In genomic region chr1:236516929-236517704, GRCh38 we compare ENCODE assay signal across 8 cellular contexts. TPM values are rescaled to one million over a fixed set of nuclear protein-coding genes. Genes with fewer than 3 reads are reported as not detected.
DNase-seq lines count a peak whose midpoint lies in the region; ATAC-seq, FAIRE-seq and TF ChIP-seq lines count a peak whose summit lies in the region.
"Had no signal": no experiment of that assay in that cellular context is flagged by ENCODE, and none has a peak within 500 bp of the region (broad histone marks: within the 10 kb centered on the region; RNA-seq: fewer than 3 reads in every experiment).

No MANE protein-coding gene starts in this region.

- peak overlapping the region; percentile 57 to 95 (median 94) for H3K27ac Mint-ChIP-seq in nephron

- POLR2A ChIA-PET in GM12878 (lab: Charles Lee), result interaction anchor here (0.6 to 1.2 kb wide), 2 partner anchors 18 to 58 kb away, joined by 3 to 5 read pairs; no protein-coding TSS in a partner anchor

- no peak for TF ChIP-seq POLR2A in GM12878 (IDR thresholded peaks at IDR 0.05; ENCODE audit: low read depth, low read length)

- no peak overlapping the region for H3K9ac ChIP-seq in GM12878 (ENCODE audit: control insufficient read depth, insufficient read depth, low read length)

- no peaks in the 10 kb centered on the region for H3K36me3 Mint-ChIP-seq in nephron (ENCODE audit: low read depth)

- CTCF ChIA-PET in GM12878 (lab: Yijun Ruan, JAX), result interaction anchor here (0.6 to 1.8 kb wide), 4 partner anchors 9 to 23 kb away, joined by 3 to 4 read pairs (median 3); no protein-coding TSS in a partner anchor

- no peaks in the 10 kb centered on the region for H3K9me3 Mint-ChIP-seq in nephron

- BruUV-seq in GM12878 (replicated peaks; lab: Mats Ljungman, UMichigan), result no TSS peak

- in situ Hi-C loops in GM12878 (cut with MboI), result no loop called here

- H3K79me2 ChIP-seq in GM12878 (ENCODE audit: control insufficient read depth, insufficient read depth, low read length), result no peaks in the 10 kb centered on the region

- no peak for TF ChIP-seq RAD21 in GM12878 (IDR thresholded peaks at IDR 0.05; ENCODE audit: insufficient read depth, low read depth, low read length)

- H3K27ac ChIP-seq in GM12878 (ENCODE audit: control insufficient read depth, insufficient read depth), result no peak overlapping the region
- H3K27ac ChIP-seq: transverse colon had no signal

- TF ChIP-seq EP300 in GM12878 (IDR thresholded peaks at IDR 0.05; ENCODE audit: borderline replicate concordance in 1 of 2, control insufficient read depth in 1 of 2, low read depth in 2 of 2, low read length in 2 of 2), result no peak

- intact Hi-C loops in GM12878 (cut with micrococcal nuclease; ENCODE audit: unreplicated experiment), result no loop called here

- RAD21 ChIA-PET in GM12878 (lab: Charles Lee; ENCODE audit: unreplicated experiment), result interaction anchor here (0.7 kb wide), 1 partner anchor 83 kb away, joined by 3 read pairs; no protein-coding TSS in a partner anchor

- H3K9me3 ChIP-seq in GM12878 (replicated peaks; ENCODE audit: control insufficient read depth, insufficient read depth, low read length), result no peaks in the 10 kb centered on the region
- H3K9me3 ChIP-seq: transverse colon had no signal

- ATAC-seq in GM12878 (peak; percentile 20; the same call in 1 of the 3 replicates), GM19467 (IDR thresholded peaks at IDR 0.05; ENCODE audit: unreplicated experiment) (no peak)

- no peaks in the 10 kb centered on the region for H4K20me1 ChIP-seq in GM12878 (ENCODE audit: control insufficient read depth, insufficient read depth)

- no peak for TF ChIP-seq CTCF in GM12878 (IDR thresholded peaks at IDR 0.05 in 2 of 3, conservative IDR thresholded peaks at IDR 0.05 in 1 of 3; ENCODE audit: control insufficient read depth in 2 of 3, extremely low read depth in 1 of 3, insufficient read depth in 1 of 3, low read depth in 3 of 3, low read length in 3 of 3)
- TF ChIP-seq CTCF in nephron (IDR thresholded peaks at IDR 0.05; ENCODE audit: unreplicated experiment in 3 of 3), result no peak

- H3K27me3 ChIP-seq in GM12878 (replicated peaks in 1 of 2; ENCODE audit: control insufficient read depth in 2 of 2, insufficient read depth in 2 of 2, low read length in 1 of 2), result no peaks in the 10 kb centered on the region
- H3K27me3 ChIP-seq: transverse colon had no signal

- peak overlapping the region in 2 of 3 experiments; percentile 10 to 55 for H3K4me3 Mint-ChIP-seq in nephron

- H3K27me3 Mint-ChIP-seq in nephron (ENCODE audit: low read depth), result no peaks in the 10 kb centered on the region

- peaks cover 15% of the 10 kb centered on the region for H3K4me1 Mint-ChIP-seq in nephron

- no peak for FAIRE-seq in GM12878 (lab: Jason Lieb, UNC)

- no peak overlapping the region for H3K4me3 ChIP-seq in GM12878
- H3K4me3 ChIP-seq: transverse colon had no signal

- SMC1A ChIA-PET in GM12878 (lab: Charles Lee; ENCODE audit: uncharacterized antibody, unreplicated experiment), result interaction anchor here (1.2 kb wide), 1 partner anchor 9 kb away, joined by 3 read pairs; no protein-coding TSS in a partner anchor

- H2AFZ ChIP-seq in GM12878 (ENCODE audit: control insufficient read depth, low read depth, low read length), result no peak overlapping the region

- DNase-seq in EL, result peak; percentile 66
- peak; percentile 74 for DNase-seq in NCI-H2107 treated with DMSO at 0.1 percent for 48 hours (lab: John Stamatoyannopoulos, UW; ENCODE audit: unreplicated experiment)
- no peak for DNase-seq in GM12878 (ENCODE audit: low read depth, low spot score)
- no peak for DNase-seq in NOMO-1 treated with dmso at 0.1 percent for 144 hours (lab: John Stamatoyannopoulos, UW; ENCODE audit: unreplicated experiment)
- no peak for DNase-seq in activated CD4-positive, CD25-positive, alpha-beta regulatory T cell (lab: John Stamatoyannopoulos, UW)
- DNase-seq: transverse colon had no signal

- 60% methylated on average over 8 of the region's 8 CpGs for WGBS in GM12878 (ENCODE audit: insufficient coverage, insufficient replicate concordance, low lambda C conversion rate, missing lambda C conversion rate)

- no peaks in the 10 kb centered on the region for H3K36me3 ChIP-seq in GM12878 (ENCODE audit: control insufficient read depth in 2 of 2, insufficient read depth in 2 of 2, low read length in 1 of 2)
- H3K36me3 ChIP-seq: transverse colon had no signal

- H3K4me2 ChIP-seq in GM12878 (ENCODE audit: control insufficient read depth, insufficient read depth), result no peak overlapping the region

- no peaks in the 10 kb centered on the region for H3K4me1 ChIP-seq in GM12878 (ENCODE audit: control insufficient read depth, insufficient read depth, low read length)

TF ChIP-seq in GM12878, 131 proteins besides CTCF, POLR2A, EP300 and RAD21 (continues in another document):
- TF ChIP-seq HDAC2 (IDR thresholded peaks at IDR 0.05) (no peak), MTA2 (IDR thresholded peaks at IDR 0.05; ENCODE audit: low read depth) (no peak), TBL1XR1 (IDR thresholded peaks at IDR 0.05; ENCODE audit: low read depth, low read length) (no peak), WRNIP1 (IDR thresholded peaks at IDR 0.05; ENCODE audit: borderline replicate concordance, low read depth, low read length) (no peak), TARDBP (IDR thresholded peaks at IDR 0.05; ENCODE audit: borderline replicate concordance) (no peak), CEBPZ (IDR thresholded peaks at IDR 0.05; ENCODE audit: low read depth, low read length) (no peak), NFYA (IDR thresholded peaks at IDR 0.05; ENCODE audit: borderline replicate concordance, low read depth, low read length) (no peak), ZBTB33 (IDR thresholded peaks at IDR 0.05) (no peak), HDAC6 (IDR thresholded peaks at IDR 0.05; ENCODE audit: unreplicated experiment) (no peak), SPI1 (IDR thresholded peaks at IDR 0.05; ENCODE audit: borderline replicate concordance, insufficient read depth, low read depth, low read length) (no peak), EED (IDR thresholded peaks at IDR 0.05; ENCODE audit: low read depth) (no peak), ZNF207 (IDR thresholded peaks at IDR 0.05; ENCODE audit: borderline replicate concordance) (no peak)
- TF ChIP-seq, protein P1, sequence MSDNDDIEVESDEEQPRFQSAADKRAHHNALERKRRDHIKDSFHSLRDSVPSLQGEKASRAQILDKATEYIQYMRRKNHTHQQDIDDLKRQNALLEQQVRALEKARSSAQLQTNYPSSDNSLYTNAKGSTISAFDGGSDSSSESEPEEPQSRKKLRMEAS (IDR thresholded peaks at IDR 0.05; ENCODE audit: low read depth, low read length), result no peak

RNA-seq across cellular contexts. Expression of gene LGALS8, which starts 6.7 kb away (rescaled TPM):
- 165 and 175 TPM in 2 replicates for total RNA-seq in GM12878 (2013; cell fraction: nucleolus; rRNA removed)
- total RNA-seq in GM12878 (2014; rRNA removed) (16.0 and 23.9 TPM in 2 replicates), GM12878 (2014; rRNA removed; fragmentation: Illumina TruSeq; extraction: Trizol) (19.9 and 20.0 TPM in 2 replicates), GM12878 (2021) (15.4 and 16.4 TPM in 2 replicates)
- polyA plus RNA-seq in GM12878 (2011; ENCODE audit: low read depth), result 35.3 TPM
- polyA plus RNA-seq in GM12878 (2011; rRNA removed) (86.5 and 107 TPM in 2 replicates), GM12878 (2014; fragmentation: Illumina TruSeq; extraction: Trizol) (20.4 and 21.6 TPM in 2 replicates), GM12878 (2014; fragmentation: Nextera tagmentation; extraction: Ambion mirVana) (10 to 100 TPM; 15.9 to 18.6 TPM), GM12878 (2014; rRNA removed) (24.2 and 25.2 TPM in 2 replicates), GM12878 (2016; fragmentation: Nextera tagmentation; extraction: Ambion mirVana) (10 to 100 TPM; 18.0 to 19.8 TPM)
- polyA plus RNA-seq in GM12878 (2011; cell fraction: cytosol; rRNA removed), result 45.3 and 58.0 TPM in 2 replicates
- 233 and 364 TPM in 2 replicates for polyA plus RNA-seq in GM12878 (2011; cell fraction: nucleus; rRNA removed)
- 28.4 and 44.1 TPM in 2 replicates for polyA plus RNA-seq in GM12878 (2012)
- 53.5 and 60.1 TPM in 2 replicates for polyA minus RNA-seq in GM12878 (2011; rRNA and poly(A)+ RNA removed)
- 11.9 and 13.4 TPM in 2 replicates for polyA minus RNA-seq in GM12878 (2011; cell fraction: cytosol; rRNA and poly(A)+ RNA removed)
- 76.8 and 81.1 TPM in 2 replicates for polyA minus RNA-seq in GM12878 (2011; cell fraction: nucleus; rRNA and poly(A)+ RNA removed)

Comparison
In these comparisons a context has a peak if more than half of its experiments do, and no peak if none do; other contexts are left out.
1. DNase-seq: peak in EL (single experiment) and NCI-H2107 treated with DMSO at 0.1 percent for 48 hours (single experiment); none in GM12878 (single experiment), NOMO-1 treated with dmso at 0.1 percent for 144 hours (single experiment) and activated CD4-positive, CD25-positive, alpha-beta regulatory T cell (0 of 4).